ENCODE assay signal across 15 cellular contexts in genomic region chr10:132486539-132487121, GRCh38.
"Had no signal": no experiment of that assay in that cellular context is flagged by ENCODE, and none has a peak within 500 bp of the region (broad histone marks: within the 10 kb centered on the region; RNA-seq: fewer than 3 reads in every experiment).

No MANE protein-coding gene starts in this region.

- H3K79me2 ChIP-seq: parathyroid adenoma had no signal

- H3K27ac ChIP-seq: body of pancreas, dorsolateral prefrontal cortex, foreskin keratinocyte, parathyroid adenoma had no signal

- H3K9ac ChIP-seq: parathyroid adenoma had no signal

- ATAC-seq: activated CD4-positive, CD25-positive, alpha-beta regulatory T cell treated with anti-CD3 and anti-CD28 coated beads, Interleukin-2, amount 50 U/mL, for 24 hours; body of pancreas; foreskin keratinocyte; naive thymus-derived CD8-positive, alpha-beta T cell had no signal

- DNase-seq: activated CD8-positive, alpha-beta memory T cell treated with anti-CD3 and anti-CD28 coated beads for 24 hours; activated naive CD4-positive, alpha-beta T cell; activated naive CD8-positive, alpha-beta T cell treated with anti-CD3 and anti-CD28 coated beads, Interleukin-2, amount 10 ng/mL, durations not matched to agents 7 days and 5 days; amygdala; caudate nucleus; foreskin keratinocyte; hippocampal formation; T1000; trophoblast cell had no signal

- H3K9me3 ChIP-seq: body of pancreas had no signal

- FAIRE-seq: colon had no signal

- H3K27me3 ChIP-seq: body of pancreas, dorsolateral prefrontal cortex, foreskin keratinocyte had no signal

- H3K4me3 ChIP-seq: body of pancreas, dorsolateral prefrontal cortex had no signal

- H2AFZ ChIP-seq: parathyroid adenoma had no signal

- H3K4me1 ChIP-seq: parathyroid adenoma had no signal
